ENCODE assay signal across 8 cellular contexts in genomic region chr14:24135584-24135833, GRCh38. TPM values are rescaled to one million over a fixed set of nuclear protein-coding genes. Genes with fewer than 3 reads are reported as not detected.
A peak's percentile ranks its signal among the peaks of the same experiment; 100 is the strongest.
DNase-seq lines count a peak whose midpoint lies in the region; ATAC-seq and TF ChIP-seq lines count a peak whose summit lies in the region.

No MANE protein-coding gene starts in this region.

- WGBS in liver = 4% methylated on average over 9 of the region's 9 CpGs
- WGBS in tibial nerve, 2 donors = 3 to 9% methylated on average over 9 of the region's 9 CpGs

- no peak for TF ChIP-seq RAD21 in liver (IDR thresholded peaks at IDR 0.05)

- TF ChIP-seq EP300 in tibial nerve (IDR thresholded peaks at IDR 0.05) = no peak

- H3K27me3 Mint-ChIP-seq in activated naive CD8-positive, alpha-beta T cell = no peaks in the 10 kb centered on the region

- peaks cover 59% of the 10 kb centered on the region for H3K4me1 Mint-ChIP-seq in activated naive CD8-positive, alpha-beta T cell (ENCODE audit: low read depth)

- peak overlapping the region; percentile 91 for H3K27ac Mint-ChIP-seq in activated naive CD8-positive, alpha-beta T cell

- H3K9me3 Mint-ChIP-seq in activated naive CD8-positive, alpha-beta T cell (ENCODE audit: low read depth) = no peaks in the 10 kb centered on the region

- no peak for TF ChIP-seq POLR2A in tibial nerve (IDR thresholded peaks at IDR 0.05)

- no peak for TF ChIP-seq CTCF in DND-41 (IDR thresholded peaks at IDR 0.05; ENCODE audit: borderline replicate concordance, extremely low read depth, low read length, poor library complexity, severe bottlenecking)
- TF ChIP-seq CTCF in liver (IDR thresholded peaks at IDR 0.05; ENCODE audit: low read depth, low read length, missing input control) = no peak
- no peak for TF ChIP-seq CTCF in tibial nerve (IDR thresholded peaks at IDR 0.05)

- no peaks in the 10 kb centered on the region for H3K27me3 ChIP-seq in DND-41 (ENCODE audit: insufficient read depth, low read length, poor library complexity)
- H3K27me3 ChIP-seq in liver (ENCODE audit: control insufficient read depth in 4 of 4, insufficient read depth in 4 of 4, low read length in 3 of 4) = no peaks in the 10 kb centered on the region
- H3K27me3 ChIP-seq in tibial nerve = no peaks in the 10 kb centered on the region

- H2AFZ ChIP-seq in DND-41 (ENCODE audit: low read depth, low read length) = peak overlapping the region; percentile 86

- no peak for ATAC-seq in DND-41 (ENCODE audit: insufficient read depth, low read depth)
- peak; percentile 4 for ATAC-seq in HG02623 (IDR thresholded peaks at IDR 0.05; ENCODE audit: unreplicated experiment)

- peak overlapping the region; percentile 96 for H3K4me3 Mint-ChIP-seq in activated naive CD8-positive, alpha-beta T cell

- H3K79me2 ChIP-seq in DND-41 (ENCODE audit: insufficient read depth, low read length) = peaks cover 45% of the 10 kb centered on the region

- H4K20me1 ChIP-seq in DND-41 (ENCODE audit: insufficient read depth, low read length) = peaks cover 32% of the 10 kb centered on the region; the same call in 1 of the 2 replicates

- H3K36me3 ChIP-seq in DND-41 (ENCODE audit: insufficient read depth, low read length) = peaks cover 30% of the 10 kb centered on the region
- peaks cover 2 to 16% (median 13%) of the 10 kb centered on the region in 4 donors for H3K36me3 ChIP-seq in liver (ENCODE audit: control insufficient read depth in 4 of 4, insufficient read depth in 3 of 4, low read depth in 1 of 4, low read length in 3 of 4)
- H3K36me3 ChIP-seq in tibial nerve = peaks cover 0 to 38% (median 14%) of the 10 kb centered on the region in 3 donors

- H3K4me2 ChIP-seq in DND-41 (ENCODE audit: insufficient read depth, low read length) = peak overlapping the region; percentile 74

- H3K36me3 Mint-ChIP-seq in activated naive CD8-positive, alpha-beta T cell = peaks cover 9% of the 10 kb centered on the region

- DNase-seq in DND-41 (no peak), tibial nerve (ENCODE audit: low spot score in 2 of 2) (no peak), NCI-H1930 (lab: John Stamatoyannopoulos, UW) (no peak), anterior cingulate cortex (lab: John Stamatoyannopoulos, UW) (no peak), SK-N-DZ (ENCODE audit: low spot score) (no peak)

- H3K4me3 ChIP-seq in DND-41 (ENCODE audit: low read depth in 1 of 2, low read length in 2 of 2) = peak overlapping the region; percentile 95 to 98
- peak overlapping the region; percentile 38 to 89 (median 55) for H3K4me3 ChIP-seq in liver (ENCODE audit: low read depth in 1 of 3, low read length in 3 of 3)
- peak overlapping the region; percentile 76 to 97 (median 84) for H3K4me3 ChIP-seq in tibial nerve

- H3K4me1 ChIP-seq in DND-41 (ENCODE audit: insufficient read depth, low read length) (peaks cover 48% of the 10 kb centered on the region), liver (ENCODE audit: control insufficient read depth in 4 of 4, insufficient read depth in 4 of 4, low read length in 3 of 4) (peaks cover 10 to 56% (median 45%) of the 10 kb centered on the region in 4 donors), tibial nerve (peaks cover 0 to 46% (median 29%) of the 10 kb centered on the region in 4 donors)

- H3K9ac ChIP-seq in DND-41 (ENCODE audit: low read depth, low read length) (peak overlapping the region; percentile 100), liver (ENCODE audit: low read depth in 1 of 2, low read length in 2 of 2) (peak overlapping the region in 1 of 2 donors; percentile 59)

- H3K9me3 ChIP-seq in DND-41 (ENCODE audit: insufficient read depth, low read length, severe bottlenecking) = no peaks in the 10 kb centered on the region
- H3K9me3 ChIP-seq in liver (ENCODE audit: control insufficient read depth in 4 of 4, low read length in 3 of 4) = no peaks in the 10 kb centered on the region
- H3K9me3 ChIP-seq in tibial nerve = no peaks in the 10 kb centered on the region

- H3K27ac ChIP-seq in DND-41 (ENCODE audit: low read length) (peak overlapping the region; percentile 74), liver (ENCODE audit: low read depth in 1 of 2, low read length in 2 of 2) (peak overlapping the region; percentile 62 to 94), tibial nerve (peak overlapping the region; percentile 28 to 99 (median 98))

TF ChIP-seq in liver, 16 proteins besides CTCF, POLR2A, EP300 and RAD21 (continues in another document):
- TF ChIP-seq ZBTB33 (IDR thresholded peaks at IDR 0.05) (no peak), GABPA (IDR thresholded peaks at IDR 0.05 in 1 of 2, conservative IDR thresholded peaks at IDR 0.05 in 1 of 2) (no peak), FOXA1 (IDR thresholded peaks at IDR 0.05) (no peak), JUND (IDR thresholded peaks at IDR 0.05) (no peak), EGR1 (IDR thresholded peaks at IDR 0.05; ENCODE audit: low read depth in 2 of 2) (no peak), SP1 (IDR thresholded peaks at IDR 0.05) (no peak), YY1 (IDR thresholded peaks at IDR 0.05) (no peak), REST (IDR thresholded peaks at IDR 0.05) (no peak), TAF1 (conservative IDR thresholded peaks at IDR 0.05) (no peak), NR2F2 (IDR thresholded peaks at IDR 0.05) (no peak), FOXA2 (IDR thresholded peaks at IDR 0.05) (no peak), HNF4A (conservative IDR thresholded peaks at IDR 0.05) (no peak), MAX (IDR thresholded peaks at IDR 0.05) (no peak), HNF4G (IDR thresholded peaks at IDR 0.05) (no peak)

RNA-seq across cellular contexts. Expression of gene PSME1, which starts 0.5 kb away (rescaled TPM):
- total RNA-seq in liver (10 to 100 TPM; 63.3 to 71.9 TPM), tibial nerve (100 to 1,000 TPM in 3 of 4 donors, 10 to 100 TPM in 1; 96.9 to 130 (median 110) TPM)
- polyA plus RNA-seq in liver = 100 to 1,000 TPM; 131 to 237 TPM
- polyA plus RNA-seq in SK-N-DZ (2014; cell fraction: cytosol; rRNA removed) = 103 and 129 TPM in 2 replicates
- 84.8 and 95.8 TPM in 2 replicates for polyA plus RNA-seq in SK-N-DZ (2014; cell fraction: nucleus; rRNA removed)

RNA-seq across cellular contexts. Expression of gene FITM1, which starts 5.0 kb away (rescaled TPM):
- total RNA-seq in liver (1 to 10 TPM; 1.7 to 6.4 TPM), tibial nerve (1 to 10 TPM in 1 of 4 donors, under 1 TPM in 1, not detected in 2; 0.78 to 1.3 TPM)
- polyA plus RNA-seq in liver = 10 to 100 TPM; 11.9 to 16.1 TPM
- 10.0 and 12.6 TPM in 2 replicates for polyA plus RNA-seq in SK-N-DZ (2014; cell fraction: cytosol; rRNA removed)
- polyA plus RNA-seq in SK-N-DZ (2014; cell fraction: nucleus; rRNA removed) = 9.1 and 15.9 TPM in 2 replicates

RNA-seq across cellular contexts. Expression of gene EMC9, which starts 5.9 kb away (rescaled TPM):
- total RNA-seq in liver (10 to 100 TPM in 1 of 2 donors, 1 to 10 TPM in 1; 8.6 to 10.5 TPM), tibial nerve (10 to 100 TPM in 2 of 4 donors, 1 to 10 TPM in 2; 9.2 to 22.7 (median 14.4) TPM)
- 10 to 100 TPM; 16.2 to 17.8 TPM for polyA plus RNA-seq in liver
- 36.5 and 41.8 TPM in 2 replicates for polyA plus RNA-seq in SK-N-DZ (2014; cell fraction: cytosol; rRNA removed)
- 62.5 and 81.9 TPM in 2 replicates for polyA plus RNA-seq in SK-N-DZ (2014; cell fraction: nucleus; rRNA removed)

RNA-seq across cellular contexts. Expression of gene PSME2, which starts 10.9 kb away (rescaled TPM):
- total RNA-seq in liver (10 to 100 TPM; 56.9 to 62.3 TPM), tibial nerve (10 to 100 TPM; 33.7 to 64.0 (median 51.9) TPM)
- 100 to 1,000 TPM; 123 to 247 TPM for polyA plus RNA-seq in liver
- polyA plus RNA-seq in SK-N-DZ (2014; cell fraction: cytosol; rRNA removed) = 35.4 and 65.6 TPM in 2 replicates
- 159 and 241 TPM in 2 replicates for polyA plus RNA-seq in SK-N-DZ (2014; cell fraction: nucleus; rRNA removed)

RNA-seq across cellular contexts. Expression of gene RNF31, which starts 11.8 kb away (rescaled TPM):
- 10 to 100 TPM; 16.3 to 36.0 TPM for total RNA-seq in liver
- polyA plus RNA-seq in liver = 10 to 100 TPM; 20.3 to 21.6 TPM
- 100 to 1,000 TPM in 1 of 4 donors, 10 to 100 TPM in 3; 33.5 to 112 (median 72.9) TPM for total RNA-seq in tibial nerve
- 36.2 and 37.0 TPM in 2 replicates for polyA plus RNA-seq in SK-N-DZ (2014; cell fraction: cytosol; rRNA removed)
- 107 and 214 TPM in 2 replicates for polyA plus RNA-seq in SK-N-DZ (2014; cell fraction: nucleus; rRNA removed)
